ENCODE assay signal across 26 cellular contexts in genomic region chr16:65195998-65196397, GRCh38.
DNase-seq lines count a peak whose midpoint lies in the region; ATAC-seq and TF ChIP-seq lines count a peak whose summit lies in the region.
"Had no signal": no experiment of that assay in that cellular context is flagged by ENCODE, and none has a peak within 500 bp of the region (broad histone marks: within the 10 kb centered on the region; RNA-seq: fewer than 3 reads in every experiment).

No MANE protein-coding gene starts in this region.

- H3K4me3 Mint-ChIP-seq in osteocyte (ENCODE audit: unreplicated experiment): no peak overlapping the region
- H3K4me3 Mint-ChIP-seq: activated CD8-positive, alpha-beta memory T cell treated with anti-CD3 and anti-CD28 coated beads, Interleukin-2, amount 10 ng/mL, durations not matched to agents 7 days and 5 days; activated naive CD4-positive, alpha-beta T cell treated with anti-CD3 and anti-CD28 coated beads for 36 hours; naive thymus-derived CD8-positive, alpha-beta T cell had no signal

- intact Hi-C loops in PC-3 (cut with micrococcal nuclease): no loop called here
- intact Hi-C loops in Right ventricle myocardium superior (cut with DNase I): no loop called here

- CTCF ChIA-PET in PC-3 (lab: Charles Lee): no interaction called here

- no peaks in the 10 kb centered on the region for H3K9me3 Mint-ChIP-seq in osteocyte (ENCODE audit: unreplicated experiment)

- no peak overlapping the region for H3K27ac ChIP-seq in PC-3 (ENCODE audit: low read length)
- H3K27ac ChIP-seq in epithelial cell of prostate: no peak overlapping the region
- H3K27ac ChIP-seq: 22Rv1, ascending aorta, skin epidermis, stomach, thyroid gland had no signal

- no peaks in the 10 kb centered on the region for H3K9me2 ChIP-seq in PC-3 (replicated peaks; ENCODE audit: low read length)

- no peak for TF ChIP-seq CTCF in PC-3 (conservative IDR thresholded peaks at IDR 0.05; ENCODE audit: low read depth, low read length)
- no peak for TF ChIP-seq CTCF in osteocyte (IDR thresholded peaks at IDR 0.05)

- peak overlapping the region; percentile 16 for H3K4me2 ChIP-seq in PC-3 (ENCODE audit: low read length)

- POLR2A ChIA-PET in PC-3 (lab: Charles Lee; ENCODE audit: unreplicated experiment): no interaction called here

- H3K4me1 ChIP-seq in PC-3 (ENCODE audit: insufficient read depth, low read length): 0 out of 2 replicates have a peak, but pooled peaks cover 9% of the 10 kb centered on the region
- H3K4me1 ChIP-seq: ascending aorta, thyroid gland had no signal

- no peaks in the 10 kb centered on the region for H3K27me3 ChIP-seq in PC-3 (ENCODE audit: low read length)
- H3K27me3 ChIP-seq: ascending aorta, stomach, thyroid gland had no signal

- no peak overlapping the region for H3K9ac ChIP-seq in PC-3 (ENCODE audit: low read length)

- peaks cover 22% of the 10 kb centered on the region for H3K4me1 Mint-ChIP-seq in osteocyte (ENCODE audit: unreplicated experiment)
- H3K4me1 Mint-ChIP-seq: activated CD8-positive, alpha-beta memory T cell treated with anti-CD3 and anti-CD28 coated beads, Interleukin-2, amount 10 ng/mL, durations not matched to agents 7 days and 5 days; naive thymus-derived CD8-positive, alpha-beta T cell had no signal

- H3K27me3 Mint-ChIP-seq in osteocyte (ENCODE audit: unreplicated experiment): peaks cover 2% of the 10 kb centered on the region
- H3K27me3 Mint-ChIP-seq: activated CD8-positive, alpha-beta memory T cell treated with anti-CD3 and anti-CD28 coated beads, Interleukin-2, amount 10 ng/mL, durations not matched to agents 7 days and 5 days had no signal

- peak overlapping the region; percentile 33 for H3K27ac Mint-ChIP-seq in osteocyte (ENCODE audit: unreplicated experiment)
- H3K27ac Mint-ChIP-seq: activated CD8-positive, alpha-beta memory T cell treated with anti-CD3 and anti-CD28 coated beads, Interleukin-2, amount 10 ng/mL, durations not matched to agents 7 days and 5 days; activated naive CD4-positive, alpha-beta T cell treated with anti-CD3 and anti-CD28 coated beads for 36 hours; naive thymus-derived CD8-positive, alpha-beta T cell had no signal

- no peaks in the 10 kb centered on the region for H3K79me2 ChIP-seq in PC-3 (ENCODE audit: low read length)

- no peaks in the 10 kb centered on the region for H3F3A ChIP-seq in PC-3 (ENCODE audit: low read length, unreplicated experiment)

- no peaks in the 10 kb centered on the region for H3K36me3 Mint-ChIP-seq in osteocyte (ENCODE audit: unreplicated experiment)
- H3K36me3 Mint-ChIP-seq: activated CD8-positive, alpha-beta memory T cell treated with anti-CD3 and anti-CD28 coated beads, Interleukin-2, amount 10 ng/mL, durations not matched to agents 7 days and 5 days; naive thymus-derived CD8-positive, alpha-beta T cell had no signal

- H2AFZ ChIP-seq in PC-3 (ENCODE audit: low read length): no peak overlapping the region

- no peaks in the 10 kb centered on the region for H4K20me1 ChIP-seq in PC-3 (ENCODE audit: low read length)

- DNase-seq in NCI-H1092 treated with DMSO at 0.1 percent for 48 hours (lab: John Stamatoyannopoulos, UW) (peak; percentile 48), NCI-H1092 (lab: John Stamatoyannopoulos, UW) (no peak), PC-3 (peak; percentile 47), epithelial cell of prostate (ENCODE audit: low read depth, low spot score) (peak; percentile 26), osteocyte (ENCODE audit: extremely low spot score, unreplicated experiment) (no peak), Right ventricle myocardium superior (no peak)
- no peak for DNase-seq in stimulated activated CD4-positive, alpha-beta T cell treated with anti-CD3 and anti-CD28 coated beads, Interleukin-2, amount 100 ng/mL, for 48 hours
- DNase-seq: activated CD4-positive, alpha-beta T cell treated with anti-CD3 and anti-CD28 coated beads, Interleukin-2, amount 50 U/mL, for 1 hour; activated CD8-positive, alpha-beta memory T cell treated with anti-CD3 and anti-CD28 coated beads, Interleukin-2, amount 10 ng/mL, durations not matched to agents 7 days and 5 days; activated naive CD4-positive, alpha-beta T cell treated with anti-CD3 and anti-CD28 coated beads for 36 hours; caudate nucleus; glutamatergic neuron; GOT3; midbrain; MV-4-11; naive thymus-derived CD8-positive, alpha-beta T cell; NCI-H187; NCI-H2227 treated with DMSO at 0.1 percent for 48 hours; NCI-H82; stimulated activated CD8-positive, alpha-beta memory T cell treated with anti-CD3 and anti-CD28 coated beads, Interleukin-4, amount 100 ng/mL, for 48 hours; stomach; thyroid gland had no signal

- BruUV-seq in PC-3 (replicated peaks; lab: Mats Ljungman, UMichigan): no TSS peak

- ATAC-seq in PC-3: peak; percentile 40
- ATAC-seq in Right ventricle myocardium superior (ENCODE audit: poor library complexity): no peak
- no peak for ATAC-seq in GM19035 (IDR thresholded peaks at IDR 0.05; ENCODE audit: unreplicated experiment)
- ATAC-seq: activated CD8-positive, alpha-beta memory T cell treated with anti-CD3 and anti-CD28 coated beads, Interleukin-2, amount 10 ng/mL, durations not matched to agents 7 days and 5 days; naive thymus-derived CD8-positive, alpha-beta T cell had no signal

- no peak overlapping the region for H3K4me3 ChIP-seq in PC-3 (ENCODE audit: low read length)
- H3K4me3 ChIP-seq: ascending aorta, skin epidermis, stomach, thyroid gland had no signal

- H3K9me3 ChIP-seq in PC-3 (ENCODE audit: low read length): no peaks in the 10 kb centered on the region
- H3K9me3 ChIP-seq: ascending aorta, stomach, thyroid gland had no signal

- H3K36me3 ChIP-seq in PC-3 (ENCODE audit: low read depth, low read length): no peaks in the 10 kb centered on the region
- H3K36me3 ChIP-seq: ascending aorta, stomach, thyroid gland had no signal

Comparison
In these comparisons a context has a peak if more than half of its experiments do, and no peak if none do; other contexts are left out.
1. DNase-seq: peak in NCI-H1092 treated with DMSO at 0.1 percent for 48 hours (single experiment), PC-3 (single experiment) and epithelial cell of prostate (single experiment); none in NCI-H1092 (single experiment), osteocyte (single experiment), Right ventricle myocardium superior (single experiment) and stimulated activated CD4-positive, alpha-beta T cell treated with anti-CD3 and anti-CD28 coated beads, Interleukin-2, amount 100 ng/mL, for 48 hours (0 of 2).